ENCODE assay signal across 19 cellular contexts in genomic region chr7:117659453-117660086, GRCh38.
"Had no signal": no experiment of that assay in that cellular context is flagged by ENCODE, and none has a peak within 500 bp of the region (broad histone marks: within the 10 kb centered on the region; RNA-seq: fewer than 3 reads in every experiment).

No MANE protein-coding gene starts in this region.

- H3K27me3 Mint-ChIP-seq: activated B cell treated with CpG ODN at 0.5 μM for 24 hours; activated CD4-positive, alpha-beta T cell treated with anti-CD3 and anti-CD28 coated beads, Interleukin-2, amount 10 ng/mL, durations not matched to agents 7 days and 5 days had no signal

- H3K4me3 ChIP-seq: colonic mucosa, esophagus muscularis mucosa, gastroesophageal sphincter, heart right ventricle, mucosa of descending colon, pancreas, thyroid gland, vagina had no signal

- H3K4me1 ChIP-seq: colonic mucosa, esophagus muscularis mucosa, gastroesophageal sphincter, heart right ventricle, pancreas, vagina had no signal

- H3K4me3 Mint-ChIP-seq: activated B cell treated with CpG ODN at 0.5 μM for 24 hours; activated CD4-positive, alpha-beta T cell treated with anti-CD3 and anti-CD28 coated beads, Interleukin-2, amount 10 ng/mL, durations not matched to agents 7 days and 5 days; activated naive CD8-positive, alpha-beta T cell; naive thymus-derived CD4-positive, alpha-beta T cell; stimulated activated effector memory CD8-positive, alpha-beta T cell treated with anti-CD3 and anti-CD28 coated beads, Interleukin-12 subunit alpha, Interleukin-12 subunit beta, amount 100 ng/mL, for 72 hours had no signal

- ATAC-seq: gastroesophageal sphincter; heart right ventricle; mucosa of descending colon; naive thymus-derived CD4-positive, alpha-beta T cell; pancreas; stimulated activated effector memory CD8-positive, alpha-beta T cell treated with anti-CD3 and anti-CD28 coated beads, Interleukin-12 subunit alpha, Interleukin-12 subunit beta, amount 100 ng/mL, for 72 hours had no signal

- H3K27ac ChIP-seq: colonic mucosa, esophagus muscularis mucosa, gastroesophageal sphincter, heart right ventricle, pancreas, thyroid gland, vagina had no signal

- H3K36me3 ChIP-seq: colonic mucosa, esophagus muscularis mucosa, gastroesophageal sphincter, heart right ventricle, thyroid gland, vagina had no signal

- H3K27ac Mint-ChIP-seq: activated B cell treated with CpG ODN at 0.5 μM for 24 hours; activated CD4-positive, alpha-beta T cell treated with anti-CD3 and anti-CD28 coated beads, Interleukin-2, amount 10 ng/mL, durations not matched to agents 7 days and 5 days; activated naive CD8-positive, alpha-beta T cell; naive thymus-derived CD4-positive, alpha-beta T cell; stimulated activated effector memory CD8-positive, alpha-beta T cell treated with anti-CD3 and anti-CD28 coated beads, Interleukin-12 subunit alpha, Interleukin-12 subunit beta, amount 100 ng/mL, for 72 hours had no signal

- H3K9me3 Mint-ChIP-seq: activated B cell treated with CpG ODN at 0.5 μM for 24 hours; activated CD4-positive, alpha-beta T cell treated with anti-CD3 and anti-CD28 coated beads, Interleukin-2, amount 10 ng/mL, durations not matched to agents 7 days and 5 days had no signal

- H3K36me3 Mint-ChIP-seq: activated naive CD8-positive, alpha-beta T cell; stimulated activated effector memory CD8-positive, alpha-beta T cell treated with anti-CD3 and anti-CD28 coated beads, Interleukin-12 subunit alpha, Interleukin-12 subunit beta, amount 100 ng/mL, for 72 hours had no signal

- H3K27me3 ChIP-seq: colonic mucosa, esophagus muscularis mucosa, gastroesophageal sphincter, heart right ventricle, pancreas, thyroid gland, vagina had no signal

- H3K9me3 ChIP-seq: colonic mucosa, esophagus muscularis mucosa, gastroesophageal sphincter, heart right ventricle, mucosa of descending colon, pancreas, thyroid gland, vagina had no signal

- H3K4me1 Mint-ChIP-seq: activated B cell treated with CpG ODN at 0.5 μM for 24 hours; activated CD4-positive, alpha-beta T cell treated with anti-CD3 and anti-CD28 coated beads, Interleukin-2, amount 10 ng/mL, durations not matched to agents 7 days and 5 days; naive thymus-derived CD4-positive, alpha-beta T cell; stimulated activated effector memory CD8-positive, alpha-beta T cell treated with anti-CD3 and anti-CD28 coated beads, Interleukin-12 subunit alpha, Interleukin-12 subunit beta, amount 100 ng/mL, for 72 hours had no signal

- FAIRE-seq: islet of Langerhans, pancreas had no signal

- DNase-seq: activated B cell treated with CpG ODN at 0.5 μM for 24 hours; activated CD4-positive, alpha-beta T cell treated with anti-CD3 and anti-CD28 coated beads, Interleukin-2, amount 10 ng/mL, durations not matched to agents 7 days and 5 days; activated CD8-positive, alpha-beta memory T cell treated with anti-CD3 and anti-CD28 coated beads, Interleukin-2, amount 50 U/mL, for 48 hours; activated gamma-delta T cell treated with Interleukin-2 at 50 U/mL for 16 hours; anterior cingulate cortex; caudate nucleus; colonic mucosa; heart right ventricle; mucosa of descending colon; naive thymus-derived CD4-positive, alpha-beta T cell; pancreas; T-helper 2 cell; thyroid gland had no signal
